Comparison of ENCODE assay signal across 8 cellular contexts in the genomic region with DNA sequence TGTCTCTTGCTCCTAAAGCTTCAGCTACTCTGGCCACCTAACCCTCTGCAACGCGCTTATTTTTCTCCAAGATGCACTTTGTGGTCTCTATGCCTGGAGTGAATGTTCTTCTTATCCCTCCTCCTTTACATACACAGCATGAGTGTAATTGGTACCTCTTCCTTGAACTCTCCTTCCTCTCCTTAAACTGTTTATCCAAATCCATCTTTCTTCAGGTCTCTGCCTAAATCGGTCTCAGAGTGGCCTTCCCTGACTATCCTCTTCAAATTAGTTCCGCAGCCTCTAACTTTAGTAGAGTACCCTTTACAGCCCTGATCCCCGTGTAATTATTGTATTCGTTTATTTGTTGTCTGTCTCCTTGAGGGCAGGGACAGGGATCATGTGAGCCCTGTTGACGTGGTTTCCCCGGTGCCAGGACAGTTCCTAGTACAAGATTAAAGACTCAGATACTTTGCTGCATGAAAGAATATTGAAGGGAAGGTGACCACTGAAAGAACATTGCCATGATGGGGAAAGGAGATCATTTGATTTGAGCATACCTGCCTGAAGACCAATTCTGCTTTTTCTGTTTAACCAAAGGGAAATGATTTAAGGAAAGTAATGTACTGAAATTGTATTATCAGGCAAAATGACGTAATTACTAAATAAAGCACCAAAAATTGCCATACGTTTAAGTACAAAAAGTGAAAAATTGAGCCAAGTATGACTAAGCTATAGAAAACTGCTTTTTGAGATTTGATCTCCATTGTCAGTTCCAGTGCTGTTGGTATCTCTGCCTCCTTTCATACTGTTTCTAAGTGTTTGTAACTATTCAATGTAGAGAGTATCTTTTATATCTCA. TPM values are rescaled to one million over a fixed set of nuclear protein-coding genes. Genes with fewer than 3 reads are reported as not detected.
DNase-seq lines count a peak whose midpoint lies in the region; ATAC-seq and TF ChIP-seq lines count a peak whose summit lies in the region.

No MANE protein-coding gene starts in this region.

- H3K27me3 ChIP-seq in Loucy (ENCODE audit: insufficient read depth, low read length, poor library complexity, severe bottlenecking): no peaks in the 10 kb centered on the region

- H3K4me1 Mint-ChIP-seq in immature natural killer cell: peaks cover 55 to 60% of the 10 kb centered on the region in 2 donors
- H3K4me1 Mint-ChIP-seq in stimulated activated naive B cell treated with anti-CD40 and anti-IgM and Interleukin-4, amounts not matched to agents 10 μg/mL and 1 μg/mL and 100 μg/mL, for 72 hours: peaks cover 27 to 44% of the 10 kb centered on the region in 2 donors

- peak overlapping the region; percentile 97 for H3K9ac ChIP-seq in Loucy (ENCODE audit: low read depth, low read length, poor library complexity, severe bottlenecking)

- peaks cover 96% of the 10 kb centered on the region for H3K79me2 ChIP-seq in Loucy (ENCODE audit: insufficient read depth, low read length)

- peak; percentile 48 for DNase-seq in EH (ENCODE audit: low read depth)
- peak in 2 of 3 donors; percentile 5 to 9 for DNase-seq in immature natural killer cell
- no peak for DNase-seq in stimulated activated naive B cell treated with anti-CD40 and anti-IgM and Interleukin-4, amounts not matched to agents 10 μg/mL and 1 μg/mL and 100 μg/mL, for 72 hours
- DNase-seq in islet precursor cell: no peak
- no peak for DNase-seq in HPDE6-E6E7 (ENCODE audit: extremely low spot score)

- H3K4me3 Mint-ChIP-seq in immature natural killer cell: peak overlapping the region; percentile 90 to 98 (median 93)
- peak overlapping the region; percentile 88 to 96 for H3K4me3 Mint-ChIP-seq in stimulated activated naive B cell treated with anti-CD40 and anti-IgM and Interleukin-4, amounts not matched to agents 10 μg/mL and 1 μg/mL and 100 μg/mL, for 72 hours

- no peaks in the 10 kb centered on the region for H3F3A ChIP-seq in Loucy (ENCODE audit: low read depth)

- ATAC-seq in stimulated activated naive B cell treated with anti-CD40 and anti-IgM and Interleukin-4, amounts not matched to agents 10 μg/mL and 1 μg/mL and 100 μg/mL, for 72 hours (replicated peaks): no peak
- ATAC-seq in GM21717 (IDR thresholded peaks at IDR 0.05; ENCODE audit: unreplicated experiment): no peak

- H3K9me3 Mint-ChIP-seq in immature natural killer cell: no peaks in the 10 kb centered on the region
- H3K9me3 Mint-ChIP-seq in stimulated activated naive B cell treated with anti-CD40 and anti-IgM and Interleukin-4, amounts not matched to agents 10 μg/mL and 1 μg/mL and 100 μg/mL, for 72 hours: no peaks in the 10 kb centered on the region

- no peak for TF ChIP-seq CTCF in Loucy (conservative IDR thresholded peaks at IDR 0.05; ENCODE audit: low read length)

- no peaks in the 10 kb centered on the region for H3K36me3 Mint-ChIP-seq in immature natural killer cell
- H3K36me3 Mint-ChIP-seq in stimulated activated naive B cell treated with anti-CD40 and anti-IgM and Interleukin-4, amounts not matched to agents 10 μg/mL and 1 μg/mL and 100 μg/mL, for 72 hours: peaks cover 15 to 29% of the 10 kb centered on the region in 2 donors

- peaks cover 8 to 16% (median 15%) of the 10 kb centered on the region in 3 donors for H3K27me3 Mint-ChIP-seq in immature natural killer cell (ENCODE audit: low read depth in 3 of 3)
- H3K27me3 Mint-ChIP-seq in stimulated activated naive B cell treated with anti-CD40 and anti-IgM and Interleukin-4, amounts not matched to agents 10 μg/mL and 1 μg/mL and 100 μg/mL, for 72 hours: no peaks in the 10 kb centered on the region

- no peaks in the 10 kb centered on the region for H3K9me2 ChIP-seq in Loucy (replicated peaks; ENCODE audit: low read depth, low read length)

- H3K27ac Mint-ChIP-seq in immature natural killer cell: peak overlapping the region; percentile 95 to 99 (median 99)
- H3K27ac Mint-ChIP-seq in stimulated activated naive B cell treated with anti-CD40 and anti-IgM and Interleukin-4, amounts not matched to agents 10 μg/mL and 1 μg/mL and 100 μg/mL, for 72 hours: peak overlapping the region; percentile 100

- peak overlapping the region; percentile 7 for H3K27ac ChIP-seq in angular gyrus (ENCODE audit: low read depth, low read length)

- H3K4me2 ChIP-seq in Loucy (ENCODE audit: low read depth, low read length, poor library complexity, severe bottlenecking): peak overlapping the region; percentile 92

- H2AFZ ChIP-seq in Loucy (ENCODE audit: low read length): no peak overlapping the region

- peaks cover 76% of the 10 kb centered on the region for H4K20me1 ChIP-seq in Loucy (ENCODE audit: insufficient read depth, low read length, poor library complexity, severe bottlenecking)

- H3K4me1 ChIP-seq in Loucy (ENCODE audit: insufficient read depth, low read length, poor library complexity, severe bottlenecking): peaks cover 51% of the 10 kb centered on the region

- no peaks in the 10 kb centered on the region; the same call in 1 of the 2 replicates for H3K36me3 ChIP-seq in Loucy (ENCODE audit: insufficient read depth, low read length)

- no peaks in the 10 kb centered on the region for H3K9me3 ChIP-seq in Loucy (ENCODE audit: insufficient read depth, low read depth, low read length)

- peak overlapping the region; percentile 85 for H3K4me3 ChIP-seq in Loucy (ENCODE audit: low read length, poor library complexity, severe bottlenecking)

RNA-seq across cellular contexts. Expression of gene CNOT9, which starts 1.2 kb away (rescaled TPM):
- 10 to 100 TPM; 17.7 to 22.3 (median 19.9) TPM for polyA plus RNA-seq in immature natural killer cell

RNA-seq across cellular contexts. Expression of gene USP37, which starts 1.7 kb away (rescaled TPM):
- 1 to 10 TPM; 4.3 to 7.7 (median 6.1) TPM for polyA plus RNA-seq in immature natural killer cell

RNA-seq across cellular contexts. Expression of gene PLCD4, which starts 37.8 kb away (rescaled TPM):
- polyA plus RNA-seq in immature natural killer cell: under 1 TPM in 1 of 3 donors, not detected in 2; 0.71 TPM

Comparison
In these comparisons a context has a peak if more than half of its experiments do, and no peak if none do; other contexts are left out.
1. DNase-seq: peak in EH (single experiment) and immature natural killer cell (2 of 3); none in stimulated activated naive B cell treated with anti-CD40 and anti-IgM and Interleukin-4, amounts not matched to agents 10 μg/mL and 1 μg/mL and 100 μg/mL, for 72 hours (single experiment), islet precursor cell (single experiment) and HPDE6-E6E7 (single experiment).